22 cellular contexts compared by ENCODE assay signal in the genomic region with DNA sequence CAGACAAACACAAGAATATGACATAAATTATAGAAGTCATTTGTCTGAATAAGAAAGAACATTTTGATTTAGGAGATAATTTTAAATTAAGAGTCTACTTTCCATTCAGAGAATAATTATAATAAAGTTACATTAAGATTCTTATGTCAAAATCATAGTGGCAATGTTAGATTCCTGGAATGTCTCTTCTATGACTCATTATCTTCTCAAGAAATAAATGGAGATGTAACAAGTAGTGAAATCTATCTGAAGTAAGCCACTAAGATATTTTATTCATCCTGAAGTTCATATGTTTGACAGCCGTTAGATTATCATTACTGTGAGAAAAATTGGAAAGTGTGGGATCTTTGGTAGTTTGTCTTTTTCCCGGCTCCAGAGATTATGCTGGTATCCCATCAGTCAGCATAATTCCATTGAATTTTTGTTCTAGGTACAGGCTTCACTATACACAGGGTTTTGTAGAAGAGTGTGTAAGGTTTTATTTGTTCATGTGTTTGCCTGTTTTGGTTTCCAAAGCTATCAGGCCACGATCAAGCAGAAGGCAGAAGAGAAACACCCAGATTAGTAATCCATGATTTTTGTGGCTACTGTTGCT.
"Had no signal": no experiment of that assay in that cellular context is flagged by ENCODE, and none has a peak within 500 bp of the region (broad histone marks: within the 10 kb centered on the region; RNA-seq: fewer than 3 reads in every experiment).

No MANE protein-coding gene starts in this region.

- FAIRE-seq: urothelium cell line had no signal

- ATAC-seq: activated CD8-positive, alpha-beta memory T cell treated with anti-CD3 and anti-CD28 coated beads, Interleukin-2, amount 10 ng/mL, durations not matched to agents 7 days and 5 days; activated CD8-positive, alpha-beta T cell treated with anti-CD3 and anti-CD28 coated beads for 36 hours; activated naive CD8-positive, alpha-beta T cell treated with anti-CD3 and anti-CD28 coated beads, Interleukin-2, amount 50 U/mL, for 24 hours; body of pancreas; left lung; sciatic nerve; stimulated activated memory B cell treated with anti-CD40 and anti-IgM and Interleukin-4, amounts not matched to agents 10 μg/mL and 1 μg/mL and 100 μg/mL, for 72 hours had no signal

- DNase-seq: activated CD4-positive, alpha-beta T cell treated with anti-CD3 and anti-CD28 coated beads, Interleukin-2, amount 10 ng/mL, durations not matched to agents 7 days and 5 days; activated CD4-positive, CD25-positive, alpha-beta regulatory T cell treated with anti-CD3 and anti-CD28 coated beads, Interleukin-2, amount 50 U/mL, for 72 hours; activated CD8-positive, alpha-beta memory T cell treated with anti-CD3 and anti-CD28 coated beads, Interleukin-2, amount 10 ng/mL, durations not matched to agents 7 days and 5 days; activated CD8-positive, alpha-beta T cell treated with anti-CD3 and anti-CD28 coated beads for 36 hours; activated gamma-delta T cell; activated naive CD4-positive, alpha-beta T cell treated with anti-CD3 and anti-CD28 coated beads, Interleukin-2, amount 50 U/mL, for 16 hours; activated naive CD8-positive, alpha-beta T cell treated with anti-CD3 and anti-CD28 coated beads, Interleukin-2, amount 50 U/mL, for 24 hours; activated T-cell treated with anti-CD3 and anti-CD28 coated beads for 4 hours; anterior cingulate cortex; body of pancreas; effector CD4-positive, alpha-beta T cell; foreskin melanocyte; naive B cell; nucleus accumbens; stimulated activated CD4-positive, alpha-beta T cell treated with anti-CD3 and anti-CD28 coated beads, Interleukin-15, amount 100 ng/mL, for 24 hours; stomach; transverse colon; WERI-Rb-1 had no signal
